ENCODE assay signal across 29 cellular contexts in genomic region chr9:19486803-19487202, GRCh38.
"Had no signal": no experiment of that assay in that cellular context is flagged by ENCODE, and none has a peak within 500 bp of the region (broad histone marks: within the 10 kb centered on the region; RNA-seq: fewer than 3 reads in every experiment).

No MANE protein-coding gene starts in this region.

- H3K9me3 ChIP-seq: MG63, SJCRH30 had no signal

- DNase-seq: activated CD4-positive, alpha-beta memory T cell treated with anti-CD3 and anti-CD28 coated beads, Interleukin-2, amount 10 ng/mL, durations not matched to agents 7 days and 5 days; activated CD4-positive, alpha-beta T cell treated with anti-CD3 and anti-CD28 coated beads for 4 hours; activated CD4-positive, alpha-beta T cell treated with anti-CD3 and anti-CD28 coated beads, Interleukin-2, amount 50 U/mL, for 1 hour; activated CD4-positive, CD25-positive, alpha-beta regulatory T cell treated with anti-CD3 and anti-CD28 coated beads, Interleukin-2, amount 50 U/mL, for 72 hours; activated CD8-positive, alpha-beta memory T cell treated with anti-CD3 and anti-CD28 coated beads for 24 hours; activated CD8-positive, alpha-beta memory T cell treated with anti-CD3 and anti-CD28 coated beads, Interleukin-2, amount 10 ng/mL, durations not matched to agents 7 days and 5 days; activated CD8-positive, alpha-beta memory T cell treated with anti-CD3 and anti-CD28 coated beads, Interleukin-2, amount 50 U/mL, for 48 hours; activated effector memory CD4-positive, alpha-beta T cell treated with Interleukin-2 at 50 U/mL for 16 hours; activated naive CD4-positive, alpha-beta T cell treated with anti-CD3 and anti-CD28 coated beads, Interleukin-2, amount 10 ng/mL, durations not matched to agents 7 days and 5 days; activated naive CD8-positive, alpha-beta T cell treated with anti-CD3 and anti-CD28 coated beads, Interleukin-2, amount 50 U/mL, for 24 hours; activated T-cell treated with anti-CD3 and anti-CD28 coated beads, Interleukin-2, amount 50 U/mL, for 48 hours; aorta; brain microvascular endothelial cell; Karpas-422; KBM-7; MG63; NCI-H1048; NCI-H1105 treated with DMSO at 0.1 percent for 48 hours; NCI-H1436; NCI-H1694; NCI-H1930; NCI-H2081 treated with DMSO at 0.1 percent for 48 hours; NCI-H226; NCI-H524 treated with DMSO at 0.1 percent for 48 hours; SHP77; SJCRH30; T1000 had no signal

- H3K27me3 ChIP-seq: SJCRH30 had no signal

- H3K4me3 ChIP-seq: MG63, SJCRH30, SK-N-MC had no signal

- H3K36me3 ChIP-seq: brain microvascular endothelial cell, MG63, SJCRH30 had no signal

- H3K27ac ChIP-seq: brain microvascular endothelial cell, SJCRH30, SK-N-MC had no signal

- FAIRE-seq: TTC549 had no signal
